26 cellular contexts compared by ENCODE assay signal in the genomic region with DNA sequence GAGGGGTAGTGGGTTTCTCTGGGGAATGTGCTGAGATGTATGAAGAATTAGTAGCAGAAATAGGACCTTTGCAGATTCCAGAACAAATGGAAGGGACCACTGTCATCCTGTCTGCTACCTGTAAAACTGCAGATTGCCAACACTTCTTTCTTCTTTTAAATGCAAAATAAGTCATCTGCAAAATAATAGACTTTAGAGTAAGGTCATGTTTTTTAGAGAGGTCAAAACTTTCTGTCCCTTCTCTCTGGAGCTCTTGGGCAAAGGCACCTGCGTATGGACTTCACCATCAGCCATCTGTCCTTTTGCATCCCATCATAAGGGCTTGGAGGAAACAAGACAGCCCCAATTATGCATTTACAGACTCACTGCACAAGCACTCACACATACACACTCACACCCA.
"Had no signal": no experiment of that assay in that cellular context is flagged by ENCODE, and none has a peak within 500 bp of the region (broad histone marks: within the 10 kb centered on the region; RNA-seq: fewer than 3 reads in every experiment).

No MANE protein-coding gene starts in this region.

- H3K27ac ChIP-seq: colonic mucosa, epithelial cell of prostate, gastrocnemius medialis, heart left ventricle, hepatocyte, lower lobe of right lung, psoas muscle, sigmoid colon, testis, tibial artery, upper lobe of left lung had no signal

- DNase-seq: colonic mucosa; effector CD8-positive, alpha-beta T cell; endodermal cell; foreskin fibroblast; gastrocnemius medialis; heart left ventricle; left ventricle myocardium superior; lower lobe of right lung; naive thymus-derived CD8-positive, alpha-beta T cell; nephron progenitor cell; nucleus accumbens; psoas muscle; right cardiac atrium; sigmoid colon; stimulated activated CD4-positive, alpha-beta T cell treated with anti-CD3 and anti-CD28 coated beads, Interleukin-2, amount 100 ng/mL, for 24 hours; stimulated activated CD4-positive, alpha-beta T cell treated with anti-CD3 and anti-CD28 coated beads, Interleukin-4, amount 100 ng/mL, for 24 hours; stimulated activated naive CD4-positive, alpha-beta T cell treated with Interleukin-2 at 50 U/mL for 16 hours; substantia nigra; testis; tibial artery; upper lobe of left lung had no signal

- H3K27ac Mint-ChIP-seq: dendritic cell treated with granulocyte-macrophage colony-stimulating factor and Interleukin-4, amounts not matched to agents 40 ng/mL and 50 ng/mL, for 4 days; endodermal cell; naive thymus-derived CD8-positive, alpha-beta T cell; nephron progenitor cell; stimulated activated effector memory CD8-positive, alpha-beta T cell treated with anti-CD3 and anti-CD28 coated beads, Interleukin-12 subunit alpha, Interleukin-12 subunit beta, amount 100 ng/mL, for 72 hours had no signal

- H3K27me3 ChIP-seq: colonic mucosa, gastrocnemius medialis, heart left ventricle, hepatocyte, sigmoid colon, testis, tibial artery, upper lobe of left lung had no signal

- H3K4me3 Mint-ChIP-seq: dendritic cell treated with granulocyte-macrophage colony-stimulating factor and Interleukin-4, amounts not matched to agents 40 ng/mL and 50 ng/mL, for 4 days; endodermal cell; naive thymus-derived CD8-positive, alpha-beta T cell; nephron progenitor cell; stimulated activated effector memory CD8-positive, alpha-beta T cell treated with anti-CD3 and anti-CD28 coated beads, Interleukin-12 subunit alpha, Interleukin-12 subunit beta, amount 100 ng/mL, for 72 hours had no signal

- H3K9me3 ChIP-seq: colonic mucosa, gastrocnemius medialis, heart left ventricle, lower lobe of right lung, psoas muscle, sigmoid colon, testis, tibial artery, upper lobe of left lung had no signal

- H3K4me3 ChIP-seq: colonic mucosa, gastrocnemius medialis, heart left ventricle, hepatocyte, lower lobe of right lung, psoas muscle, sigmoid colon, testis, tibial artery, upper lobe of left lung had no signal

- H3K4me1 Mint-ChIP-seq: naive thymus-derived CD8-positive, alpha-beta T cell; stimulated activated effector memory CD8-positive, alpha-beta T cell treated with anti-CD3 and anti-CD28 coated beads, Interleukin-12 subunit alpha, Interleukin-12 subunit beta, amount 100 ng/mL, for 72 hours had no signal

- ATAC-seq: esophagus mucosa; gastrocnemius medialis; heart left ventricle; left ventricle myocardium superior; lower lobe of right lung; naive thymus-derived CD8-positive, alpha-beta T cell; psoas muscle; right cardiac atrium; stimulated activated effector memory CD8-positive, alpha-beta T cell treated with anti-CD3 and anti-CD28 coated beads, Interleukin-12 subunit alpha, Interleukin-12 subunit beta, amount 100 ng/mL, for 72 hours had no signal

- H3K4me1 ChIP-seq: colonic mucosa, gastrocnemius medialis, heart left ventricle, lower lobe of right lung, psoas muscle, sigmoid colon, testis, tibial artery, upper lobe of left lung had no signal

- H3K9me3 Mint-ChIP-seq: dendritic cell treated with granulocyte-macrophage colony-stimulating factor and Interleukin-4, amounts not matched to agents 40 ng/mL and 50 ng/mL, for 4 days; endodermal cell; nephron progenitor cell had no signal

- H3K27me3 Mint-ChIP-seq: dendritic cell treated with granulocyte-macrophage colony-stimulating factor and Interleukin-4, amounts not matched to agents 40 ng/mL and 50 ng/mL, for 4 days had no signal

- H3K36me3 ChIP-seq: colonic mucosa, gastrocnemius medialis, heart left ventricle, lower lobe of right lung, sigmoid colon, tibial artery, upper lobe of left lung had no signal
